In the genomic region with DNA sequence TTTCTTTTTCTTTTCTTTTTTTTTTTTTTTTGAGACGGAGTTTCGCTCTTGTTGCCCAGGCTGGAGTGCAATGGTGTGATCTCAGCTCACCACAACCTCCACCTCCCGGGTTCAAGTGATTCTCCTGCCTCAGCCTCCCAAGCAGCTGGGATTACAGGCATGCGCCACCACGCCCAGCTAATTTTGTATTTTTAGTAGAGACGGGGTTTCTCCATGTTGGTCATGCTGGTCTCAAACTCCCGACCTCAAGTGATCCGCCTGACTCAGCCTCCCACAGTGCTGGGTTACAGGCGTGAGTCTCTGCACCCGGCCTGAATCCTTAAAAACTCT, we compare ENCODE assay signal across 1 cellular context.
A peak's percentile ranks its signal among the peaks of the same experiment; 100 is the strongest.
TF ChIP-seq lines count a peak whose summit lies in the region.

No MANE protein-coding gene starts in this region.

TF ChIP-seq in K562, 482 proteins besides CTCF, POLR2A, EP300 and RAD21 (continued from another document):
- TF ChIP-seq THRB (CRISPR knock-in tag; conservative IDR thresholded peaks at IDR 0.05) (0 out of 2 replicates have a peak, but pooled peaks have one; percentile 43), CXXC5 (CRISPR knock-in tag; IDR thresholded peaks at IDR 0.05) (peak; percentile 23; the same call in 1 of the 2 replicates), RBFOX2 (IDR thresholded peaks at IDR 0.05; ENCODE audit: low read depth, low read length) (0 out of 2 replicates have a peak, but pooled peaks have one; percentile 13), MGA (IDR thresholded peaks at IDR 0.05) (peak; percentile 24; the same call in 1 of the 2 replicates), PTRF (tag; IDR thresholded peaks at IDR 0.05) (0 out of 2 replicates have a peak, but pooled peaks have one; percentile 15), NRF1 (conservative IDR thresholded peaks at IDR 0.05 in 1 of 2, IDR thresholded peaks at IDR 0.05 in 1 of 2) (peak in 1 of 2 experiments; percentile 41; a peak in 1 of 4 replicates), MIER1 (IDR thresholded peaks at IDR 0.05; ENCODE audit: low read depth) (peak; percentile 46; the same call in 1 of the 2 replicates), ZNF707 (CRISPR knock-in tag; conservative IDR thresholded peaks at IDR 0.05) (0 out of 2 replicates have a peak, but pooled peaks have one; percentile 24), BCOR (IDR thresholded peaks at IDR 0.05) (peak; percentile 76), ZFP36 (IDR thresholded peaks at IDR 0.05; ENCODE audit: low read depth, low read length, partially characterized antibody) (peak; percentile 27), DMBX1 (CRISPR knock-in tag; IDR thresholded peaks at IDR 0.05; ENCODE audit: borderline replicate concordance) (peak; percentile 45; the same call in 1 of the 2 replicates)
